ENCODE assay signal across 22 cellular contexts in genomic region chr20:19743650-19744015, GRCh38.
"Had no signal": no experiment of that assay in that cellular context is flagged by ENCODE, and none has a peak within 500 bp of the region (broad histone marks: within the 10 kb centered on the region; RNA-seq: fewer than 3 reads in every experiment).

No MANE protein-coding gene starts in this region.

- H3K27ac Mint-ChIP-seq: nephron; stimulated activated memory B cell treated with anti-CD40 and anti-IgM and Interleukin-4, amounts not matched to agents 10 μg/mL and 1 μg/mL and 100 μg/mL, for 72 hours; stimulated activated naive CD8-positive, alpha-beta T cell treated with anti-CD3 and anti-CD28 coated beads, Interleukin-15, Interleukin-2, amounts not matched to agents 100 ng/mL and 50 ng/mL, for 24 hours had no signal

- H3K36me3 Mint-ChIP-seq: stimulated activated memory B cell treated with anti-CD40 and anti-IgM and Interleukin-4, amounts not matched to agents 10 μg/mL and 1 μg/mL and 100 μg/mL, for 72 hours had no signal

- H3K27me3 ChIP-seq: foreskin keratinocyte, hepatocyte, upper lobe of right lung had no signal

- H3K9me3 Mint-ChIP-seq: nephron; stimulated activated memory B cell treated with anti-CD40 and anti-IgM and Interleukin-4, amounts not matched to agents 10 μg/mL and 1 μg/mL and 100 μg/mL, for 72 hours had no signal

- H3K4me2 ChIP-seq: hepatocyte had no signal

- H3K9ac ChIP-seq: parathyroid adenoma had no signal

- H3K4me3 Mint-ChIP-seq: nephron; stimulated activated memory B cell treated with anti-CD40 and anti-IgM and Interleukin-4, amounts not matched to agents 10 μg/mL and 1 μg/mL and 100 μg/mL, for 72 hours; stimulated activated naive CD8-positive, alpha-beta T cell treated with anti-CD3 and anti-CD28 coated beads, Interleukin-15, Interleukin-2, amounts not matched to agents 100 ng/mL and 50 ng/mL, for 24 hours had no signal

- ATAC-seq: foreskin keratinocyte; left colon; left ventricle myocardium superior; sciatic nerve; stimulated activated memory B cell treated with anti-CD40 and anti-IgM and Interleukin-4, amounts not matched to agents 10 μg/mL and 1 μg/mL and 100 μg/mL, for 72 hours had no signal

- H3K36me3 ChIP-seq: spleen, tibial artery, upper lobe of right lung had no signal

- H2AFZ ChIP-seq: hepatocyte, parathyroid adenoma had no signal

- H3K79me2 ChIP-seq: hepatocyte, parathyroid adenoma had no signal

- H3K9me3 ChIP-seq: upper lobe of right lung had no signal

- FAIRE-seq: colon, endothelial cell of umbilical vein had no signal

- DNase-seq: dermis blood vessel endothelial cell; erythroblast; foreskin keratinocyte; left colon; left ventricle myocardium superior; mesenchymal stem cell; naive B cell; spleen; stimulated activated CD4-positive, alpha-beta T cell treated with anti-CD3 and anti-CD28 coated beads, Interleukin-15, amount 100 ng/mL, for 24 hours; stimulated activated CD4-positive, alpha-beta T cell treated with anti-CD3 and anti-CD28 coated beads, Interleukin-1b, Interleukin-23, amount 100 ng/mL, for 48 hours; stimulated activated CD4-positive, alpha-beta T cell treated with anti-CD3 and anti-CD28 coated beads, Interleukin-4, amount 100 ng/mL, for 24 hours; tibial artery had no signal

- H3K27ac ChIP-seq: foreskin keratinocyte, parathyroid adenoma, spleen, tibial artery, upper lobe of right lung had no signal

- H3K4me1 ChIP-seq: foreskin keratinocyte, parathyroid adenoma, spleen, tibial artery, upper lobe of right lung had no signal

- H3K4me3 ChIP-seq: hepatocyte, lung, spleen, tibial artery, upper lobe of right lung had no signal

- H3K4me1 Mint-ChIP-seq: naive B cell; stimulated activated memory B cell treated with anti-CD40 and anti-IgM and Interleukin-4, amounts not matched to agents 10 μg/mL and 1 μg/mL and 100 μg/mL, for 72 hours had no signal
